Comparison of ENCODE assay signal across 9 cellular contexts in the genomic region with DNA sequence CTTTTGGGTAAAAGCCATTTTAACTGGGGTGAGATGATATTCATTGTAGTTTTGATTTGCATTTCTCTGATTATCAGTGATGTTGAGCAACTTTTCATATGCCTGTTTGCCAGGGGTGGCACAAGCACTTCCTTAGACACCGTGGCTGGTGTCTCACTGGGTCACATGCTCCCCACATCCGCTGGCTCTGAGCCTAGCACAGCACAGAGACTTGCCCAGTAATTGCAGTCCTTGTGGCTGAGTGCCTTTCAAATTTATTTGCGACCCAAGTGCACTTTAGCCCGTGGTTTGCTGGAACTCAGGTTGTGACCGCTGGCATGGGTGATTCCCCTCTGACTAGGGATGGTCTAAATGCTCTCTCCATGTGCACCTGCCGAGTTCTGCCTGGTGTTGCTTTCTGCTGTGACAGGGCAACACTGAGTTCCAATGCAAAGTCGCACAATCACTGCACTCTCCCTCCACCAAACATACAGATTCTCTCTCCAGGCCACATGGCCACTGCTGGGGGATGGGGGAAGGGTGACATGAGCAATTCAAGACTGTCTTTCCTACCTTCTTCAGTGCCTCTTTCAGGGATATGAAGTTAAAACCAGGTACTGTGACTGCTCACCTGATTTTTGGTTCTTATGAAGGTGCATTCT.
DNase-seq lines count a peak whose midpoint lies in the region; ATAC-seq lines count a peak whose summit lies in the region.
"Had no signal": no experiment of that assay in that cellular context is flagged by ENCODE, and none has a peak within 500 bp of the region (broad histone marks: within the 10 kb centered on the region; RNA-seq: fewer than 3 reads in every experiment).

No MANE protein-coding gene starts in this region.

- no peak overlapping the region for H3K4me3 Mint-ChIP-seq in T-helper 17 cell

- H3K27me3 Mint-ChIP-seq in T-helper 17 cell: no peaks in the 10 kb centered on the region

- H3K4me1 Mint-ChIP-seq in T-helper 17 cell: peaks cover 12% of the 10 kb centered on the region

- no peak overlapping the region for H3K27ac Mint-ChIP-seq in T-helper 17 cell

- H3K36me3 Mint-ChIP-seq in T-helper 17 cell (ENCODE audit: low read depth): peaks cover 4% of the 10 kb centered on the region

- DNase-seq in Daoy (ENCODE audit: low read depth): peak; percentile 54
- DNase-seq in HT1080 (ENCODE audit: low read depth): peak; percentile 40
- DNase-seq in T-helper 17 cell: no peak
- DNase-seq in left lobe of liver (ENCODE audit: low spot score): no peak
- DNase-seq in SIG-M5 treated with dmso at 0.1 percent for 504 hours (lab: John Stamatoyannopoulos, UW; ENCODE audit: unreplicated experiment): no peak
- DNase-seq: NCI-H1048 had no signal

- no peaks in the 10 kb centered on the region for H3K9me3 ChIP-seq in T-helper 17 cell (ENCODE audit: control insufficient read depth, low read length, poor library complexity, severe bottlenecking)
- H3K9me3 ChIP-seq: thoracic aorta had no signal

- ATAC-seq in T-helper 17 cell (peak; percentile 49), left lobe of liver (peak; percentile 49), GM21737 (IDR thresholded peaks at IDR 0.05; ENCODE audit: unreplicated experiment) (no peak), HG03520 (IDR thresholded peaks at IDR 0.05; ENCODE audit: unreplicated experiment) (no peak)

Comparison
In these comparisons a context has a peak if more than half of its experiments do, and no peak if none do; other contexts are left out.
1. DNase-seq: peak in Daoy (single experiment) and HT1080 (single experiment); none in T-helper 17 cell (0 of 3), left lobe of liver (single experiment) and SIG-M5 treated with dmso at 0.1 percent for 504 hours (single experiment).
2. ATAC-seq: peak in T-helper 17 cell (single experiment) and left lobe of liver (single experiment); none in GM21737 (single experiment) and HG03520 (single experiment).